In genomic region chr2:234366891-234367290, GRCh38 we compare ENCODE assay signal across 10 cellular contexts.
DNase-seq lines count a peak whose midpoint lies in the region; ATAC-seq lines count a peak whose summit lies in the region.
"Had no signal": no experiment of that assay in that cellular context is flagged by ENCODE, and none has a peak within 500 bp of the region (broad histone marks: within the 10 kb centered on the region; RNA-seq: fewer than 3 reads in every experiment).

No MANE protein-coding gene starts in this region.

- POLR2A ChIA-PET in naive thymus-derived CD4-positive, alpha-beta T cell (lab: Charles Lee) = interaction anchor here (0.8 to 2.1 kb wide), 5 partner anchors 10 to 76 kb away, joined by 3 to 6 read pairs (median 5); no protein-coding TSS in a partner anchor

- H3K36me3 Mint-ChIP-seq in naive thymus-derived CD4-positive, alpha-beta T cell = peaks cover 0 to 4% (median 0%) of the 10 kb centered on the region in 5 donors
- no peaks in the 10 kb centered on the region for H3K36me3 Mint-ChIP-seq in activated T-helper 17 cell treated with anti-CD3 and anti-CD28 coated beads, Interleukin-2, amount 50 U/mL, for 72 hours (ENCODE audit: low read depth)

- no peaks in the 10 kb centered on the region for H3K36me3 ChIP-seq in naive thymus-derived CD4-positive, alpha-beta T cell (ENCODE audit: control insufficient read depth in 2 of 3, insufficient read depth in 3 of 3, low read length in 3 of 3)

- H3K27me3 Mint-ChIP-seq in naive thymus-derived CD4-positive, alpha-beta T cell = no peaks in the 10 kb centered on the region
- no peaks in the 10 kb centered on the region for H3K27me3 Mint-ChIP-seq in activated T-helper 17 cell treated with anti-CD3 and anti-CD28 coated beads, Interleukin-2, amount 50 U/mL, for 72 hours

- H3K9me3 ChIP-seq in naive thymus-derived CD4-positive, alpha-beta T cell (ENCODE audit: control insufficient read depth in 2 of 3, low read length in 3 of 3) = no peaks in the 10 kb centered on the region

- H3K27ac Mint-ChIP-seq in naive thymus-derived CD4-positive, alpha-beta T cell = peak overlapping the region; percentile 48 to 98 (median 88)
- no peak overlapping the region for H3K27ac Mint-ChIP-seq in activated T-helper 17 cell treated with anti-CD3 and anti-CD28 coated beads, Interleukin-2, amount 50 U/mL, for 72 hours

- peak overlapping the region; percentile 32 to 76 (median 58) for H3K4me3 Mint-ChIP-seq in naive thymus-derived CD4-positive, alpha-beta T cell
- no peak overlapping the region for H3K4me3 Mint-ChIP-seq in activated T-helper 17 cell treated with anti-CD3 and anti-CD28 coated beads, Interleukin-2, amount 50 U/mL, for 72 hours

- intact Hi-C loops in naive thymus-derived CD4-positive, alpha-beta T cell (cut with micrococcal nuclease) = loop anchor here (5.0 kb wide), 3 partner anchors 35 to 60 kb away; no protein-coding TSS in a partner anchor

- H3K4me3 ChIP-seq in naive thymus-derived CD4-positive, alpha-beta T cell (ENCODE audit: low read length) = peak overlapping the region; percentile 2

- peaks cover 0 to 2% (median 0%) of the 10 kb centered on the region in 11 donors for H3K9me3 Mint-ChIP-seq in naive thymus-derived CD4-positive, alpha-beta T cell
- peaks cover 6% of the 10 kb centered on the region for H3K9me3 Mint-ChIP-seq in activated T-helper 17 cell treated with anti-CD3 and anti-CD28 coated beads, Interleukin-2, amount 50 U/mL, for 72 hours

- H3K27ac ChIP-seq in caudate nucleus (ENCODE audit: low read depth, low read length) = peak overlapping the region; percentile 53
- no peak overlapping the region for H3K27ac ChIP-seq in naive thymus-derived CD4-positive, alpha-beta T cell (ENCODE audit: low read depth, low read length)

- DNase-seq in NCI-H1105 treated with DMSO at 0.1 percent for 48 hours (lab: John Stamatoyannopoulos, UW) (peak; percentile 12), NCI-H1105 (lab: John Stamatoyannopoulos, UW) (no peak), ELF-1 (ENCODE audit: low read depth, low spot score) (peak; percentile 40), caudate nucleus (lab: John Stamatoyannopoulos, UW) (no peak), LoVo (ENCODE audit: low spot score) (no peak)
- DNase-seq in naive thymus-derived CD4-positive, alpha-beta T cell = no peak
- DNase-seq: ACHN, NCI-H774 had no signal

- H3K4me1 Mint-ChIP-seq in naive thymus-derived CD4-positive, alpha-beta T cell = peaks cover 30 to 77% (median 70%) of the 10 kb centered on the region in 7 donors
- H3K4me1 Mint-ChIP-seq in activated T-helper 17 cell treated with anti-CD3 and anti-CD28 coated beads, Interleukin-2, amount 50 U/mL, for 72 hours = peaks cover 32% of the 10 kb centered on the region

- CTCF ChIA-PET in naive thymus-derived CD4-positive, alpha-beta T cell (lab: Charles Lee) = interaction anchor here (0.6 to 1.4 kb wide), 3 partner anchors 74 to 81 kb away, joined by 3 to 7 read pairs (median 3); no protein-coding TSS in a partner anchor

- peaks cover 24 to 52% of the 10 kb centered on the region in 2 donors for H3K4me1 ChIP-seq in naive thymus-derived CD4-positive, alpha-beta T cell (ENCODE audit: control insufficient read depth in 2 of 2, insufficient read depth in 2 of 2, low read length in 2 of 2)

- ATAC-seq in naive thymus-derived CD4-positive, alpha-beta T cell = no peak
- no peak for ATAC-seq in GM21529 (IDR thresholded peaks at IDR 0.05; ENCODE audit: unreplicated experiment)
- no peak for ATAC-seq in activated T-helper 17 cell treated with anti-CD3 and anti-CD28 coated beads, Interleukin-2, amount 50 U/mL, for 72 hours (replicated peaks)

- no peaks in the 10 kb centered on the region for H3K27me3 ChIP-seq in naive thymus-derived CD4-positive, alpha-beta T cell (ENCODE audit: control insufficient read depth in 2 of 2, insufficient read depth in 2 of 2, low read length in 2 of 2)

Comparison
In these comparisons a context has a peak if more than half of its experiments do, and no peak if none do; other contexts are left out.
1. DNase-seq: peak in NCI-H1105 treated with DMSO at 0.1 percent for 48 hours (single experiment) and ELF-1 (single experiment); none in NCI-H1105 (single experiment), caudate nucleus (0 of 61), naive thymus-derived CD4-positive, alpha-beta T cell (0 of 9) and LoVo (single experiment).